Comparison of ENCODE assay signal across 8 cellular contexts in the genomic region with DNA sequence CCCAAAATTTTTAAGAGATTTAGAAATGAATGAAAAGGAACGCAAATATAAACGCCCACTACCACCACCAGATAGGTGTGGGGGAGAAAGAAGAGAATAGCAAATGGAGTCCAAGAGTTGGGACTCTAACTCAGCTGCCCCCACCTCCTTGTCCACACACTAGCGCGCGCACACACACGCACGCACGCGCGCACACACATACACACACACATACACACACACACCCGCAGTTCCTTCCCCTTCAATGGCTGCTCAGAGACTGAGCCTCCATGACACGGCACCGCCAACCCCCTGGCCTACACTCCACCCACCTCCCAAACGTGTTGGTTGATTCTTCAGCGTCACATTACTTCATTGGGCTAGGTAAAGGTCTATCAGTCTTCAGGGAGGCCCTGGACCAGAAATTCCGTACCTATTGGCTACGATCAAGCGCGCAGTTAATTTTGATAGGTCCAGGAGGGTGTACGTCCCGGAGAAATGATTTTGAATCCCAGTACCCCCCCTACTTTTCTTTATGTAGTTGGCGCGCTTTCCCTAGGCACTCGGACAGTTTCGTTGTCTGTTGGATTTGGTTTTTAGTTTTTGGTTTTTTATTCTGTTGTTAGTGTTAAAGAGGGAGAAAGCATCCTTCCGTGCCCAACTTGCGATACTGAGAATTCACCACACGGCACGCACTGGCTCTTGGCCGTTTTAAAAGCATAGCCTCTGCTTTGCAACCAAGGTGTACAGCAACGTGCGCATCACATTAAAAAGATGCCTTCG. TPM values are rescaled to one million over a fixed set of nuclear protein-coding genes. Genes with fewer than 3 reads are reported as not detected.
DNase-seq lines count a peak whose midpoint lies in the region; ATAC-seq, FAIRE-seq and TF ChIP-seq lines count a peak whose summit lies in the region.

A gene (minus strand): TSS at position 261 of the 762 bp plus-strand sequence. CDS start 326 bp downstream, outside the sequence.

- H3K27ac Mint-ChIP-seq in CD4-positive, CD25-positive, alpha-beta regulatory T cell = peak within 1 kb of the TSS in 2 of 3 donors; percentile 98 to 99

- TF ChIP-seq POLR2A in HepG2 (IDR thresholded peaks at IDR 0.05; ENCODE audit: insufficient read depth in 1 of 2, low read depth in 2 of 2, low read length in 2 of 2) = peak; percentile 93 to 96

- CTCF ChIA-PET in HepG2 (lab: Yijun Ruan, JAX; ENCODE audit: low intra/inter-chr PET ratio, low total read pairs) = no interaction called here

- POLR2A ChIA-PET in HepG2 (lab: Yijun Ruan, JAX) = interaction anchor here (1.0 kb wide), 1 partner anchor 44 kb away, joined by 3 read pairs; no protein-coding TSS in a partner anchor

- intact Hi-C loops in HepG2 (cut with micrococcal nuclease; ENCODE audit: unreplicated experiment) = no loop called here

- peak within 1 kb of the TSS; percentile 90 for H3K9ac ChIP-seq in HepG2 (ENCODE audit: insufficient read depth, low read depth, low read length)

- peaks cover 9 to 21% (median 15%) of the 10 kb centered on the region in 4 donors for H3K4me1 Mint-ChIP-seq in CD4-positive, CD25-positive, alpha-beta regulatory T cell

- TF ChIP-seq EP300 in HepG2 (IDR thresholded peaks at IDR 0.05; ENCODE audit: low read depth in 2 of 2, low read length in 2 of 2) = peak in 1 of 2 experiments; percentile 49; a peak in 1 of 4 replicates
- no peak for TF ChIP-seq EP300 in HepG2 (CRISPR knock-in tag; IDR thresholded peaks at IDR 0.05; ENCODE audit: borderline replicate concordance)

- H4K20me1 ChIP-seq in HepG2 (ENCODE audit: insufficient read depth, low read length) = no peaks in the 10 kb centered on the region

- WGBS in HepG2 (ENCODE audit: low lambda C conversion rate) = under 1% methylated on average over 33 of the region's 33 CpGs

- H3K9me3 ChIP-seq in CD4-positive, CD25-positive, alpha-beta regulatory T cell (ENCODE audit: control insufficient read depth in 2 of 2, low read length in 2 of 2) = no peaks in the 10 kb centered on the region
- no peaks in the 10 kb centered on the region for H3K9me3 ChIP-seq in HepG2 (ENCODE audit: low read length)

- peak within 1 kb of the TSS; percentile 93 for H3K4me2 ChIP-seq in HepG2 (ENCODE audit: low read depth, low read length)

- peaks cover 5% of the 10 kb centered on the region for H3K36me3 Mint-ChIP-seq in CD4-positive, CD25-positive, alpha-beta regulatory T cell

- no peaks in the 10 kb centered on the region for H3K9me3 Mint-ChIP-seq in CD4-positive, CD25-positive, alpha-beta regulatory T cell

- no peaks in the 10 kb centered on the region for H3K36me3 ChIP-seq in CD4-positive, CD25-positive, alpha-beta regulatory T cell (ENCODE audit: control insufficient read depth, insufficient read depth, low read length)
- 0 out of 5 replicates have a peak, but pooled peaks cover 0 to 1% of the 10 kb centered on the region in 2 experiments for H3K36me3 ChIP-seq in HepG2 (replicated peaks in 1 of 2; ENCODE audit: control insufficient read depth in 1 of 2, insufficient read depth in 2 of 2, low read length in 2 of 2)

- H3K4me1 ChIP-seq in CD4-positive, CD25-positive, alpha-beta regulatory T cell (ENCODE audit: control insufficient read depth, insufficient read depth, low read length, poor library complexity, severe bottlenecking) = peaks cover 20% of the 10 kb centered on the region
- peaks cover 31% of the 10 kb centered on the region for H3K4me1 ChIP-seq in HepG2 (ENCODE audit: insufficient read depth, low read length)

- peak within 1 kb of the TSS; percentile 69 for H2AFZ ChIP-seq in HepG2 (ENCODE audit: low read length)

- ATAC-seq in CD4-positive, CD25-positive, alpha-beta regulatory T cell (ENCODE audit: low read depth in 2 of 2) = peak; percentile 92 to 94
- ATAC-seq in GM19438 (IDR thresholded peaks at IDR 0.05; ENCODE audit: low read depth, unreplicated experiment) = peak; percentile 69
- peak; percentile 62 for ATAC-seq in HG03575 (IDR thresholded peaks at IDR 0.05; ENCODE audit: extremely low read depth, insufficient number of reproducible peaks, low FRiP score, unreplicated experiment)
- peak; percentile 94 for ATAC-seq in HepG2

- H3K4me3 ChIP-seq in CD4-positive, CD25-positive, alpha-beta regulatory T cell (ENCODE audit: low read depth, low read length) = peak within 1 kb of the TSS; percentile 99
- peak within 1 kb of the TSS; percentile 83 to 93 (median 84) for H3K4me3 ChIP-seq in HepG2 (replicated peaks in 1 of 3; ENCODE audit: insufficient read depth in 1 of 3, low read depth in 2 of 3, low read length in 3 of 3)

- in situ Hi-C loops in HepG2 (cut with HindIII; ENCODE audit: extremely low pct_ligation_motif_present, low pct_unique_long_range_greater_than_20kb) = no loop called here

- peak; percentile 99 for FAIRE-seq in HepG2 (lab: Jason Lieb, UNC)

- H3K27me3 ChIP-seq in CD4-positive, CD25-positive, alpha-beta regulatory T cell (ENCODE audit: control insufficient read depth, insufficient read depth, low read length) = no peaks in the 10 kb centered on the region
- H3K27me3 ChIP-seq in HepG2 (ENCODE audit: control insufficient read depth in 1 of 2, insufficient read depth in 2 of 2, low read length in 2 of 2) = no peaks in the 10 kb centered on the region; a peak in 2 of 5 replicates

- peak within 1 kb of the TSS; percentile 98 for H3K27ac ChIP-seq in CD4-positive, CD25-positive, alpha-beta regulatory T cell (ENCODE audit: insufficient read depth, low read length, poor library complexity, severe bottlenecking)
- peak within 1 kb of the TSS; percentile 88 for H3K27ac ChIP-seq in HepG2 (ENCODE audit: extremely low read length, insufficient read depth, low read length)

- no peaks in the 10 kb centered on the region for H3K27me3 Mint-ChIP-seq in CD4-positive, CD25-positive, alpha-beta regulatory T cell

- peak; percentile 37 for TF ChIP-seq CTCF in HepG2 (CRISPR knock-in tag; IDR thresholded peaks at IDR 0.05)

- DNase-seq in CD4-positive, CD25-positive, alpha-beta regulatory T cell = peak; percentile 90 to 99 (median 98)
- DNase-seq in NCI-H82 (lab: John Stamatoyannopoulos, UW) (peak; percentile 100), dermis microvascular lymphatic vessel endothelial cell (ENCODE audit: low read depth in 2 of 2) (peak; percentile 99 to 100), HepG2 (ENCODE audit: low spot score) (peak; percentile 99)
- DNase-seq in activated CD4-positive, alpha-beta T cell treated with anti-CD3 and anti-CD28 coated beads, Interleukin-2, amount 50 U/mL, for 48 hours = peak; percentile 91 to 94
- DNase-seq in stimulated activated CD4-positive, alpha-beta T cell treated with anti-CD3 and anti-CD28 coated beads, Interleukin-4, amount 100 ng/mL, for 1 hour = peak; percentile 87

- H3K79me2 ChIP-seq in HepG2 (ENCODE audit: insufficient read depth, low read length) = peaks cover 41% of the 10 kb centered on the region

- BruUV-seq in HepG2 (replicated peaks; lab: Mats Ljungman, UMichigan) = no TSS peak

- H3K4me3 Mint-ChIP-seq in CD4-positive, CD25-positive, alpha-beta regulatory T cell = peak within 1 kb of the TSS in 1 of 4 donors; percentile 99

- 0 out of 2 replicates have a peak, but pooled peaks have one; percentile 21 for TF ChIP-seq RAD21 in HepG2 (CRISPR knock-in tag; IDR thresholded peaks at IDR 0.05)

TF ChIP-seq in HepG2, 621 proteins besides CTCF, POLR2A, EP300 and RAD21 (continues in another document):
- TF ChIP-seq NFYB (CRISPR knock-in tag; IDR thresholded peaks at IDR 0.05) = peak; percentile 98
- TF ChIP-seq, protein P1, sequence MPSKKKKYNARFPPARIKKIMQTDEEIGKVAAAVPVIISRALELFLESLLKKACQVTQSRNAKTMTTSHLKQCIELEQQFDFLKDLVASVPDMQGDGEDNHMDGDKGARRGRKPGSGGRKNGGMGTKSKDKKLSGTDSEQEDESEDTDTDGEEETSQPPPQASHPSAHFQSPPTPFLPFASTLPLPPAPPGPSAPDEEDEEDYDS (CRISPR knock-in tag; IDR thresholded peaks at IDR 0.05) = peak; percentile 98
- TF ChIP-seq TCF7 (IDR thresholded peaks at IDR 0.05; ENCODE audit: low read depth) = no peak
- TF ChIP-seq ZNF737 (CRISPR knock-in tag; IDR thresholded peaks at IDR 0.05; ENCODE audit: borderline replicate concordance) = no peak
- no peak for TF ChIP-seq ZNF549 (CRISPR knock-in tag; IDR thresholded peaks at IDR 0.05)
- peak; percentile 45; the same call in 1 of the 2 replicates for TF ChIP-seq EED (CRISPR knock-in tag; IDR thresholded peaks at IDR 0.05)
- peak; percentile 63; the same call in 1 of the 2 replicates for TF ChIP-seq ZNF788 (CRISPR knock-in tag; IDR thresholded peaks at IDR 0.05; ENCODE audit: borderline replicate concordance)
- TF ChIP-seq NR2C2 (CRISPR knock-in tag; IDR thresholded peaks at IDR 0.05; ENCODE audit: borderline replicate concordance) = peak; percentile 42; the same call in 1 of the 2 replicates

RNA-seq across cellular contexts. Expression of the gene that starts here (rescaled TPM):
- total RNA-seq in CD4-positive, CD25-positive, alpha-beta regulatory T cell = 51.5 TPM
- 10 to 100 TPM; 53.3 to 73.4 (median 58.3) TPM for polyA plus RNA-seq in CD4-positive, CD25-positive, alpha-beta regulatory T cell
- 10.0 and 23.2 TPM in 2 replicates for total RNA-seq in dermis microvascular lymphatic vessel endothelial cell
- 53.0 and 88.5 TPM in 2 replicates for total RNA-seq in HepG2 (2016; rRNA removed; fragmentation: Illumina TruSeq; extraction: Trizol)
- 3.4 and 3.8 TPM in 2 replicates for total RNA-seq in HepG2 (2016; cell fraction: cytosol; rRNA removed; fragmentation: Illumina TruSeq; extraction: Trizol; ENCODE audit: low read depth)
- 53.3 and 87.6 TPM in 2 replicates for total RNA-seq in HepG2 (2016; cell fraction: insoluble cytoplasmic fraction; rRNA removed; fragmentation: Illumina TruSeq; extraction: Trizol)
- 13.6 and 13.8 TPM in 2 replicates for total RNA-seq in HepG2 (2016; cell fraction: membrane; rRNA removed; fragmentation: Illumina TruSeq; extraction: Trizol)
- 23.8 and 24.4 TPM in 2 replicates for total RNA-seq in HepG2 (2016; cell fraction: nucleus; rRNA removed; fragmentation: Illumina TruSeq; extraction: Trizol)
- 6.9 and 10.3 TPM in 2 replicates for polyA plus RNA-seq in HepG2 (2011; rRNA removed)
- 3.2 and 4.9 TPM in 2 replicates for polyA plus RNA-seq in HepG2 (2011; cell fraction: cytosol; rRNA removed)
- polyA plus RNA-seq in HepG2 (2011; cell fraction: nucleus; rRNA removed) = 1.3 and 2.4 TPM in 2 replicates
- polyA plus RNA-seq in HepG2 (2012) = 24.0 and 36.0 TPM in 2 replicates
- polyA plus RNA-seq in HepG2 (2016; cell fraction: cytosol; fragmentation: Illumina TruSeq; extraction: Trizol; ENCODE audit: low read depth) = 2.5 and 2.8 TPM in 2 replicates
- polyA plus RNA-seq in HepG2 (2016; cell fraction: insoluble cytoplasmic fraction; fragmentation: Illumina TruSeq; extraction: Trizol; ENCODE audit: low read depth) = 111 and 123 TPM in 2 replicates
- 10.9 and 11.3 TPM in 2 replicates for polyA plus RNA-seq in HepG2 (2016; cell fraction: membrane; fragmentation: Illumina TruSeq; extraction: Trizol; ENCODE audit: low read depth)
- 46.5 and 46.7 TPM in 2 replicates for polyA plus RNA-seq in HepG2 (2016; cell fraction: nucleus; fragmentation: Illumina TruSeq; extraction: Trizol; ENCODE audit: insufficient read depth, low read depth)
- 10.8 and 35.5 TPM in 2 replicates for polyA minus RNA-seq in HepG2 (2011; rRNA and poly(A)+ RNA removed; ENCODE audit: low replicate concordance)
- 9.0 and 10.3 TPM in 2 replicates for polyA minus RNA-seq in HepG2 (2011; cell fraction: cytosol; rRNA and poly(A)+ RNA removed)
- polyA minus RNA-seq in HepG2 (2011; cell fraction: nucleus; rRNA and poly(A)+ RNA removed) = 5.6 and 8.9 TPM in 2 replicates

Comparison
In these comparisons a context has a peak if more than half of its experiments do, and no peak if none do; other contexts are left out.
1. Peak in every context shown above with its lines: DNase-seq, ATAC-seq, H3K4me3 ChIP-seq and H3K27ac ChIP-seq.